Comparison of ENCODE assay signal across 30 cellular contexts in the genomic region with DNA sequence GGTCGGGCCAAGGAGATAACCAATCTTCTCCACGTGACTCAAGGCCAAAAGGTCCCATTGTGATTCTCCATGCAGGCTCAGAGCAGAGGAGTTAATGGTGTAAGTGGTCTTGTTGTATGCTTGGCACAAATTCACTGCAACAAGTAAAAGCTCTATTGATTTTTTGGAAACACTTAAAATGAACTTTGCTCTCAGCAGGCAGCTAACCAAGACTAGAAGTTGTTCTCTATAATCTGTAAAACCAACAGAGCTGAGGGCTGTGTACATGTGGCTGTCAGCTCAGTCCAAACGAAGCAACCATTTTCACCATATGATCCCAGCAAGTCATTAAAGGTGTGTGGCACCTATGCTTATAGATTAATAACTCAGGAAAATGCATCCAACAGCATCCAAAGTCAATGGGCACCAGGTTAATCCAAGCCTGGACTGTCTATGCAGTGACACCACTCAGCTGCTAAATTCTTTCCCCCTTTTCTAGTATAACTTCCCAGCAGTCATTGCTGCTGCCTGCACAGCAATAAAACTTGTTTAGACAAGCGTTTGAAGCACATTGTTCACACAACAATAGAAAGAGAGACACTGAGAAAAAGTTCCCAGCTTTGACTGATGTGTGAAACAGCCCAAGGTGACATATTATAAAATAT.
DNase-seq lines count a peak whose midpoint lies in the region; ATAC-seq, FAIRE-seq and TF ChIP-seq lines count a peak whose summit lies in the region.
"Had no signal": no experiment of that assay in that cellular context is flagged by ENCODE, and none has a peak within 500 bp of the region (broad histone marks: within the 10 kb centered on the region; RNA-seq: fewer than 3 reads in every experiment).

No MANE protein-coding gene starts in this region.

- ATAC-seq in HG02884 (IDR thresholded peaks at IDR 0.05; ENCODE audit: unreplicated experiment) (no peak), GM18867 (IDR thresholded peaks at IDR 0.05; ENCODE audit: unreplicated experiment) (no peak), left cardiac atrium (no peak)
- ATAC-seq: K562, PC-3, Right ventricle myocardium inferior, SK-N-SH treated with all-trans-retinoic acid at 6 μM for 48 hours had no signal

- no peak overlapping the region for H3K27ac ChIP-seq in small intestine (ENCODE audit: low read depth in 1 of 2, low read length in 1 of 2)
- H3K27ac ChIP-seq: SJCRH30 had no signal

- no peak overlapping the region for H3K4me3 ChIP-seq in bronchial epithelial cell (ENCODE audit: low read depth, low read length)
- H3K4me3 ChIP-seq in small intestine (ENCODE audit: low read depth in 1 of 2, low read length in 2 of 2): no peak overlapping the region
- H3K4me3 ChIP-seq: K562, SJCRH30 had no signal

- intact Hi-C loops in left cardiac atrium (cut with DNase I): no loop called here

- TF ChIP-seq CTCF in bronchial epithelial cell (IDR thresholded peaks at IDR 0.05; ENCODE audit: insufficient read depth, low read length, severe bottlenecking): no peak

- H3K36me3 ChIP-seq in bronchial epithelial cell (ENCODE audit: control insufficient read depth, insufficient read depth, low read length): no peaks in the 10 kb centered on the region
- H3K36me3 ChIP-seq in small intestine (ENCODE audit: control insufficient read depth in 2 of 2, insufficient read depth in 2 of 2, low read length in 2 of 2): no peaks in the 10 kb centered on the region
- H3K36me3 ChIP-seq: BE2C, SJCRH30 had no signal

- DNase-seq in NCI-H2227 treated with DMSO at 0.1 percent for 48 hours (lab: John Stamatoyannopoulos, UW) (peak; percentile 25), NCI-H2227 (lab: John Stamatoyannopoulos, UW; ENCODE audit: unreplicated experiment) (no peak), bronchial epithelial cell (ENCODE audit: low read depth) (peak; percentile 8), mucosa of gallbladder (ENCODE audit: low spot score) (peak; percentile 10), small intestine (peak; percentile 3), left cardiac atrium (no peak)
- DNase-seq: 8988T; ACHN; BE2C; CD8-positive, alpha-beta memory T cell; DMS 273 treated with DMSO at 0.1 percent for 48 hours; DND-41; Kasumi-1; MV-4-11; NCI-H1105 treated with DMSO at 0.1 percent for 48 hours; NCI-H146; NCI-H1930; NCI-H345; NCI-H524 treated with DMSO at 0.1 percent for 48 hours; NCI-H774; PC-3; SJCRH30 had no signal

- H3K27me3 ChIP-seq in bronchial epithelial cell (ENCODE audit: control insufficient read depth, insufficient read depth, low read length): no peaks in the 10 kb centered on the region
- H3K27me3 ChIP-seq in small intestine (ENCODE audit: control insufficient read depth in 2 of 2, insufficient read depth in 2 of 2, low read length in 2 of 2): no peaks in the 10 kb centered on the region
- H3K27me3 ChIP-seq: BE2C, SJCRH30 had no signal

- FAIRE-seq in bronchial epithelial cell (lab: Jason Lieb, UNC) (no peak), small intestine (lab: Jason Lieb, UNC) (no peak)
- FAIRE-seq: GM12892, GM19239, H54, K562 had no signal

- no peaks in the 10 kb centered on the region for H3K4me1 ChIP-seq in small intestine (ENCODE audit: control insufficient read depth in 2 of 2, insufficient read depth in 1 of 2, low read depth in 1 of 2, low read length in 1 of 2)
- H3K4me1 ChIP-seq: BE2C, SJCRH30 had no signal

- H3K9me3 ChIP-seq in small intestine (ENCODE audit: control insufficient read depth, low read depth): no peaks in the 10 kb centered on the region
- H3K9me3 ChIP-seq: BE2C, SJCRH30 had no signal

- WGBS in small intestine, 3 donors: 11 to 45% (median 22%) methylated on average over 4 of the region's 4 CpGs

Comparison
In these comparisons a context has a peak if more than half of its experiments do, and no peak if none do; other contexts are left out.
1. DNase-seq: peak in NCI-H2227 treated with DMSO at 0.1 percent for 48 hours (single experiment), bronchial epithelial cell (single experiment), mucosa of gallbladder (single experiment) and small intestine (single experiment); none in NCI-H2227 (single experiment) and left cardiac atrium (single experiment).